ENCODE assay signal across 24 cellular contexts in the genomic region with DNA sequence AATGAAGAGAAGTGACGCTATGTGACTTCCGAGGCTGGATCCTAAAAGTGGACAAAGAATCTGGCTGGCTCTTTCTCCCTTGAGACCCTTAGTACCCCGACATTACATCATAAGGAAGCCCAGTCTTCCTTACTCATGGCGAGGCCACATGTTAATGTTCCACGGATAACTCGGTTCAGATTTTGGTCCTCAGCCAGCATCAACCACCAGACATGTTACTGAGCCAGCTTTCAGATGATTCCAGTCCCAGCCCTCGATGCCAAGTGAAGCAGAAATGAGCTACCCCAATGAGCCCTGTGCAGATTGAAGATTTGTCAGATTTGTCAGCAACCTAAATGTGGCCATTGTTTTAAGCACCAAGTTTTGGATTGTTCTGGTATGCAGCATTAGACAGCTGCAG. TPM values are rescaled to one million over a fixed set of nuclear protein-coding genes. Genes with fewer than 3 reads are reported as not detected.
"Had no signal": no experiment of that assay in that cellular context is flagged by ENCODE, and none has a peak within 500 bp of the region (broad histone marks: within the 10 kb centered on the region; RNA-seq: fewer than 3 reads in every experiment).

No MANE protein-coding gene starts in this region.

- H3K27ac ChIP-seq: gastrocnemius medialis, left ventricle myocardium inferior, neutrophil, psoas muscle, skin epidermis, stomach, vagina had no signal

- H3K4me3 Mint-ChIP-seq: dendritic cell treated with granulocyte-macrophage colony-stimulating factor and Interleukin-4, amounts not matched to agents 40 ng/mL and 50 ng/mL, for 4 days; effector memory CD8-positive, alpha-beta T cell; naive thymus-derived CD4-positive, alpha-beta T cell had no signal

- ATAC-seq: effector memory CD8-positive, alpha-beta T cell; gastrocnemius medialis; naive thymus-derived CD4-positive, alpha-beta T cell; psoas muscle; sciatic nerve had no signal

- H3K36me3 Mint-ChIP-seq: naive thymus-derived CD4-positive, alpha-beta T cell had no signal

- H3K36me3 ChIP-seq: gastrocnemius medialis, left ventricle myocardium inferior, neutrophil, stomach, vagina had no signal

- H3K27me3 Mint-ChIP-seq: dendritic cell treated with granulocyte-macrophage colony-stimulating factor and Interleukin-4, amounts not matched to agents 40 ng/mL and 50 ng/mL, for 4 days had no signal

- H3K27ac Mint-ChIP-seq: dendritic cell treated with granulocyte-macrophage colony-stimulating factor and Interleukin-4, amounts not matched to agents 40 ng/mL and 50 ng/mL, for 4 days; effector memory CD8-positive, alpha-beta T cell; naive thymus-derived CD4-positive, alpha-beta T cell had no signal

- H3K4me1 ChIP-seq: psoas muscle, vagina had no signal

- H3K27me3 ChIP-seq: gastrocnemius medialis, neutrophil, stomach, upper lobe of left lung, vagina had no signal

- H3K9me3 ChIP-seq: gastrocnemius medialis, left ventricle myocardium inferior, neutrophil, psoas muscle, stomach, upper lobe of left lung, vagina had no signal

- H3K9me3 Mint-ChIP-seq: dendritic cell treated with granulocyte-macrophage colony-stimulating factor and Interleukin-4, amounts not matched to agents 40 ng/mL and 50 ng/mL, for 4 days; effector memory CD8-positive, alpha-beta T cell had no signal

- DNase-seq: cerebellar nuclear complex; effector memory CD8-positive, alpha-beta T cell; erythroblast; gastrocnemius medialis; glutamatergic neuron; islet precursor cell; left ventricle myocardium inferior; mesenchymal stem cell; midbrain; naive thymus-derived CD4-positive, alpha-beta T cell; psoas muscle; stimulated activated CD4-positive, alpha-beta T cell treated with anti-CD3 and anti-CD28 coated beads, Interleukin-2, amount 100 ng/mL, for 24 hours; stimulated activated CD4-positive, alpha-beta T cell treated with anti-CD3 and anti-CD28 coated beads, Interleukin-4, amount 100 ng/mL, for 4 hours; stimulated activated naive CD4-positive, alpha-beta T cell; stomach; substantia nigra; upper lobe of left lung had no signal

- H3K4me3 ChIP-seq: gastrocnemius medialis, left ventricle myocardium inferior, lung, psoas muscle, skin epidermis, stomach, upper lobe of left lung, vagina had no signal

RNA-seq across cellular contexts. Expression of a gene that starts 46.6 kb away (rescaled TPM):
- total RNA-seq: naive thymus-derived CD4-positive, alpha-beta T cell had no signal
- polyA plus RNA-seq: naive thymus-derived CD4-positive, alpha-beta T cell; neural cell had no signal
